ENCODE assay signal across 9 cellular contexts in genomic region chr3:119580148-119580760, GRCh38. TPM values are rescaled to one million over a fixed set of nuclear protein-coding genes. Genes with fewer than 3 reads are reported as not detected.
DNase-seq lines count a peak whose midpoint lies in the region; ATAC-seq, FAIRE-seq and TF ChIP-seq lines count a peak whose summit lies in the region.
"Had no signal": no experiment of that assay in that cellular context is flagged by ENCODE, and none has a peak within 500 bp of the region (broad histone marks: within the 10 kb centered on the region; RNA-seq: fewer than 3 reads in every experiment).

No MANE protein-coding gene starts in this region.

- peak overlapping the region; percentile 85 to 97 (median 95) for H3K4me3 Mint-ChIP-seq in CD8-positive, alpha-beta memory T cell
- H3K4me3 Mint-ChIP-seq in activated CD4-positive, alpha-beta memory T cell treated with anti-CD3 and anti-CD28 coated beads for 36 hours: peak overlapping the region; percentile 74
- H3K4me3 Mint-ChIP-seq in osteocyte (ENCODE audit: unreplicated experiment): peak overlapping the region; percentile 85

- H3K27me3 ChIP-seq in CD8-positive, alpha-beta memory T cell (ENCODE audit: insufficient read depth, low read length, poor library complexity, severe bottlenecking): no peaks in the 10 kb centered on the region

- H3K4me1 ChIP-seq in CD8-positive, alpha-beta memory T cell (ENCODE audit: insufficient read depth, low read length): no peaks in the 10 kb centered on the region

- peaks cover 0 to 6% (median 0%) of the 10 kb centered on the region in 3 donors for H3K36me3 Mint-ChIP-seq in CD8-positive, alpha-beta memory T cell
- no peaks in the 10 kb centered on the region for H3K36me3 Mint-ChIP-seq in activated CD4-positive, alpha-beta memory T cell treated with anti-CD3 and anti-CD28 coated beads for 36 hours
- H3K36me3 Mint-ChIP-seq in osteocyte (ENCODE audit: unreplicated experiment): no peaks in the 10 kb centered on the region

- H3K4me1 Mint-ChIP-seq in CD8-positive, alpha-beta memory T cell: peaks cover 15 to 24% (median 15%) of the 10 kb centered on the region in 3 donors
- peaks cover 26% of the 10 kb centered on the region for H3K4me1 Mint-ChIP-seq in activated CD4-positive, alpha-beta memory T cell treated with anti-CD3 and anti-CD28 coated beads for 36 hours (ENCODE audit: low read depth)
- H3K4me1 Mint-ChIP-seq in osteocyte (ENCODE audit: unreplicated experiment): peaks cover 8% of the 10 kb centered on the region

- peak in 2 of 5 donors; percentile 13 to 51 for DNase-seq in CD8-positive, alpha-beta memory T cell
- DNase-seq in GM19239 (ENCODE audit: insufficient read length, low spot score) (no peak), globus pallidus (ENCODE audit: low spot score) (peak; percentile 32), osteocyte (ENCODE audit: extremely low spot score, unreplicated experiment) (no peak), SK-N-DZ (ENCODE audit: low spot score) (no peak), NCI-H69 (lab: John Stamatoyannopoulos, UW) (no peak)
- peak; percentile 25 for DNase-seq in activated CD4-positive, alpha-beta memory T cell treated with anti-CD3 and anti-CD28 coated beads for 36 hours

- intact Hi-C loops in activated CD4-positive, alpha-beta memory T cell treated with anti-CD3 and anti-CD28 coated beads for 36 hours (cut with micrococcal nuclease): loop anchor here (1.0 kb wide), 1 partner anchor 97 kb away; the partner anchor contains the start of gene COX17

- H3K27ac ChIP-seq in CD8-positive, alpha-beta memory T cell (ENCODE audit: low read depth, low read length): peak overlapping the region; percentile 57

- H3K9me3 ChIP-seq in CD8-positive, alpha-beta memory T cell (ENCODE audit: low read length): no peaks in the 10 kb centered on the region

- H3K27ac Mint-ChIP-seq in CD8-positive, alpha-beta memory T cell: peak overlapping the region; percentile 8 to 96 (median 91)
- peak overlapping the region; percentile 61 for H3K27ac Mint-ChIP-seq in activated CD4-positive, alpha-beta memory T cell treated with anti-CD3 and anti-CD28 coated beads for 36 hours
- H3K27ac Mint-ChIP-seq in osteocyte (ENCODE audit: unreplicated experiment): peak overlapping the region; percentile 83

- H3K9me3 Mint-ChIP-seq in CD8-positive, alpha-beta memory T cell: no peaks in the 10 kb centered on the region
- no peaks in the 10 kb centered on the region for H3K9me3 Mint-ChIP-seq in activated CD4-positive, alpha-beta memory T cell treated with anti-CD3 and anti-CD28 coated beads for 36 hours
- no peaks in the 10 kb centered on the region for H3K9me3 Mint-ChIP-seq in osteocyte (ENCODE audit: unreplicated experiment)

- H3K36me3 ChIP-seq in CD8-positive, alpha-beta memory T cell (ENCODE audit: insufficient read depth, low read length): no peaks in the 10 kb centered on the region

- peak; percentile 98 for FAIRE-seq in GM19239 (lab: Jason Lieb, UNC)
- FAIRE-seq: TTC549 had no signal

- no peak for TF ChIP-seq CTCF in osteocyte (IDR thresholded peaks at IDR 0.05)

- CTCF ChIA-PET in CD8-positive, alpha-beta memory T cell (lab: Charles Lee): interaction anchor here (1.4 kb wide), 1 partner anchor 18 kb away, joined by 3 read pairs; no protein-coding TSS in a partner anchor
- CTCF ChIA-PET in activated CD4-positive, alpha-beta memory T cell treated with anti-CD3 and anti-CD28 coated beads for 36 hours (lab: Charles Lee): interaction anchor here (1.0 to 3.7 kb wide), 4 partner anchors 21 to 101 kb away, joined by 3 to 16 read pairs (median 6); partner anchors contain the start of gene CD80

- H3K27me3 Mint-ChIP-seq in CD8-positive, alpha-beta memory T cell: peaks cover 3 to 7% of the 10 kb centered on the region in 2 donors
- peaks cover 3% of the 10 kb centered on the region for H3K27me3 Mint-ChIP-seq in activated CD4-positive, alpha-beta memory T cell treated with anti-CD3 and anti-CD28 coated beads for 36 hours
- H3K27me3 Mint-ChIP-seq in osteocyte (ENCODE audit: unreplicated experiment): no peaks in the 10 kb centered on the region

- peak overlapping the region; percentile 74 for H3K4me3 ChIP-seq in CD8-positive, alpha-beta memory T cell (ENCODE audit: low read length)

- POLR2A ChIA-PET in CD8-positive, alpha-beta memory T cell (lab: Charles Lee): no interaction called here
- POLR2A ChIA-PET in activated CD4-positive, alpha-beta memory T cell treated with anti-CD3 and anti-CD28 coated beads for 36 hours (lab: Charles Lee): interaction anchor here (0.6 to 3.6 kb wide), 5 partner anchors 17 to 711 kb away, joined by 3 to 13 read pairs (median 4); partner anchors contain the start of gene ARHGAP31

- peak; percentile 58 for ATAC-seq in HG03280 (IDR thresholded peaks at IDR 0.05; ENCODE audit: unreplicated experiment)

RNA-seq across cellular contexts. Expression of gene ADPRH, which starts 1.0 kb away (rescaled TPM):
- 1 to 10 TPM; 6.8 to 7.9 TPM for total RNA-seq in CD8-positive, alpha-beta memory T cell
- 2.5 TPM for polyA plus RNA-seq in CD8-positive, alpha-beta memory T cell
- 1 to 10 TPM; 7.7 to 8.6 TPM for total RNA-seq in activated CD4-positive, alpha-beta memory T cell treated with anti-CD3 and anti-CD28 coated beads for 36 hours
- 1.9 and 2.2 TPM in 2 replicates for total RNA-seq in osteocyte
- polyA plus RNA-seq in SK-N-DZ (2014; cell fraction: cytosol; rRNA removed): not detected in 2 replicates
- polyA plus RNA-seq in SK-N-DZ (2014; cell fraction: nucleus; rRNA removed): 0.09 TPM in 1 of 2 replicates, not detected in the other

RNA-seq across cellular contexts. Expression of gene PLA1A, which starts 17.4 kb away (rescaled TPM):
- under 1 TPM in 1 of 2 experiments, not detected in 1; 0.16 TPM for total RNA-seq in CD8-positive, alpha-beta memory T cell
- not detected for polyA plus RNA-seq in CD8-positive, alpha-beta memory T cell
- total RNA-seq in activated CD4-positive, alpha-beta memory T cell treated with anti-CD3 and anti-CD28 coated beads for 36 hours: under 1 TPM; 0.31 to 0.34 TPM
- total RNA-seq in osteocyte: 0.86 and 1.4 TPM in 2 replicates
- not detected in 2 replicates for polyA plus RNA-seq in SK-N-DZ (2014; cell fraction: cytosol; rRNA removed)
- polyA plus RNA-seq in SK-N-DZ (2014; cell fraction: nucleus; rRNA removed): not detected in 2 replicates

RNA-seq across cellular contexts. Expression of gene CD80, which starts 20.8 kb away (rescaled TPM):
- 10 to 100 TPM; 16.8 to 17.9 TPM for total RNA-seq in CD8-positive, alpha-beta memory T cell
- 0.91 TPM for polyA plus RNA-seq in CD8-positive, alpha-beta memory T cell
- 1 to 10 TPM; 3.4 to 3.7 TPM for total RNA-seq in activated CD4-positive, alpha-beta memory T cell treated with anti-CD3 and anti-CD28 coated beads for 36 hours
- not detected in 2 replicates for total RNA-seq in osteocyte
- not detected in 2 replicates for polyA plus RNA-seq in SK-N-DZ (2014; cell fraction: cytosol; rRNA removed)
- polyA plus RNA-seq in SK-N-DZ (2014; cell fraction: nucleus; rRNA removed): 0.28 TPM in 1 of 2 replicates, not detected in the other

Comparison
In these comparisons a context has a peak if more than half of its experiments do, and no peak if none do; other contexts are left out.
1. DNase-seq: peak in activated CD4-positive, alpha-beta memory T cell treated with anti-CD3 and anti-CD28 coated beads for 36 hours (single experiment) and globus pallidus (single experiment); none in GM19239 (single experiment), osteocyte (single experiment), SK-N-DZ (single experiment) and NCI-H69 (single experiment).
2. Peak in every context shown above with its lines, with median percentiles within 50 percentile points of each other: H3K27ac Mint-ChIP-seq and H3K4me3 Mint-ChIP-seq.